21 cellular contexts compared by ENCODE assay signal in genomic region chrX:54030329-54030728, GRCh38. TPM values are rescaled to one million over a fixed set of nuclear protein-coding genes. Genes with fewer than 3 reads are reported as not detected.
DNase-seq lines count a peak whose midpoint lies in the region; ATAC-seq and TF ChIP-seq lines count a peak whose summit lies in the region.
"Had no signal": no experiment of that assay in that cellular context is flagged by ENCODE, and none has a peak within 500 bp of the region (broad histone marks: within the 10 kb centered on the region; RNA-seq: fewer than 3 reads in every experiment).

No MANE protein-coding gene starts in this region.

- no peaks in the 10 kb centered on the region for H3K4me1 ChIP-seq in effector memory CD4-positive, alpha-beta T cell (ENCODE audit: control insufficient read depth, insufficient read depth, low read length, poor library complexity, severe bottlenecking)

- no peak overlapping the region for H3K4me3 ChIP-seq in effector memory CD4-positive, alpha-beta T cell (ENCODE audit: insufficient read depth, low read depth, low read length, poor library complexity, severe bottlenecking)
- H3K4me3 ChIP-seq: GM12878, GM23338, MG63 had no signal

- H3K9me3 ChIP-seq in effector memory CD4-positive, alpha-beta T cell (ENCODE audit: control insufficient read depth, low read length), result no peaks in the 10 kb centered on the region
- H3K9me3 ChIP-seq: MG63, SK-N-SH had no signal

- H3K27ac ChIP-seq in C4-2B, result peak overlapping the region; percentile 72; the same call in 1 of the 2 replicates
- H3K27ac ChIP-seq in effector memory CD4-positive, alpha-beta T cell (ENCODE audit: insufficient read depth, low read length, poor library complexity, severe bottlenecking), result no peak overlapping the region

- no peak for TF ChIP-seq CTCF in C4-2B (conservative IDR thresholded peaks at IDR 0.05)

- DNase-seq in NCI-H1105 treated with DMSO at 0.1 percent for 48 hours (lab: John Stamatoyannopoulos, UW) (peak; percentile 78), NCI-H526 treated with DMSO at 0.1 percent for 48 hours (lab: John Stamatoyannopoulos, UW) (peak; percentile 82), left lobe of liver (ENCODE audit: low spot score) (no peak), mesenteric fat pad (ENCODE audit: low spot score) (no peak), NCI-H2171 (lab: John Stamatoyannopoulos, UW) (no peak)
- no peak for DNase-seq in effector memory CD4-positive, alpha-beta T cell
- DNase-seq: AML-193, EL, Kasumi-1, MG63, NCI-H2029 treated with DMSO at 0.1 percent for 48 hours, NCI-H2227 treated with DMSO at 0.1 percent for 48 hours, NCI-H748 treated with DMSO at 0.1 percent for 48 hours, SHP77 treated with DMSO at 0.1 percent for 48 hours, SK-N-SH, T-cell, T-helper 9 cell had no signal

- H3K27me3 ChIP-seq in effector memory CD4-positive, alpha-beta T cell (replicated peaks; ENCODE audit: control insufficient read depth, insufficient read depth, low read length, poor library complexity, severe bottlenecking), result no peaks in the 10 kb centered on the region
- H3K27me3 ChIP-seq: MG63 had no signal

- H3K36me3 ChIP-seq in effector memory CD4-positive, alpha-beta T cell (ENCODE audit: control insufficient read depth, insufficient read depth, low read length), result peaks cover 28% of the 10 kb centered on the region
- H3K36me3 ChIP-seq: MG63 had no signal

- ATAC-seq in left lobe of liver, result peak; percentile 71
- ATAC-seq: GM12878, GM23338, HCT116, T-cell had no signal

RNA-seq across cellular contexts. Expression of gene PHF8, which starts 13.9 kb away (rescaled TPM):
- total RNA-seq in left lobe of liver (24.6 TPM), mesenteric fat pad (30.1 TPM)

Comparison
In these comparisons a context has a peak if more than half of its experiments do, and no peak if none do; other contexts are left out.
1. DNase-seq: peak in NCI-H1105 treated with DMSO at 0.1 percent for 48 hours (single experiment) and NCI-H526 treated with DMSO at 0.1 percent for 48 hours (single experiment); none in left lobe of liver (single experiment), mesenteric fat pad (single experiment), effector memory CD4-positive, alpha-beta T cell (0 of 3) and NCI-H2171 (single experiment).